Comparison of ENCODE assay signal across 16 cellular contexts in genomic region chr10:78892383-78893191, GRCh38.
A peak's percentile ranks its signal among the peaks of the same experiment; 100 is the strongest.
DNase-seq lines count a peak whose midpoint lies in the region; ATAC-seq and TF ChIP-seq lines count a peak whose summit lies in the region.
"Had no signal": no experiment of that assay in that cellular context is flagged by ENCODE, and none has a peak within 500 bp of the region (broad histone marks: within the 10 kb centered on the region; RNA-seq: fewer than 3 reads in every experiment).

No MANE protein-coding gene starts in this region.

- no peaks in the 10 kb centered on the region for H3K9me3 ChIP-seq in right atrium auricular region
- no peaks in the 10 kb centered on the region for H3K9me3 ChIP-seq in upper lobe of right lung

- no peak for ATAC-seq in left cardiac atrium
- peak; percentile 39 for ATAC-seq in upper lobe of right lung
- ATAC-seq in GM21619 (IDR thresholded peaks at IDR 0.05; ENCODE audit: unreplicated experiment), result no peak
- ATAC-seq: left colon; naive thymus-derived CD4-positive, alpha-beta T cell; sciatic nerve; stimulated activated effector memory CD8-positive, alpha-beta T cell treated with anti-CD3 and anti-CD28 coated beads, Interleukin-12 subunit alpha, Interleukin-12 subunit beta, amount 100 ng/mL, for 72 hours had no signal

- TF ChIP-seq CTCF in right atrium auricular region (IDR thresholded peaks at IDR 0.05) (no peak), fibroblast of the aortic adventitia (IDR thresholded peaks at IDR 0.05; ENCODE audit: insufficient read depth, low read length) (no peak), upper lobe of right lung (IDR thresholded peaks at IDR 0.05) (no peak)

- H3K27me3 ChIP-seq in right atrium auricular region (no peaks in the 10 kb centered on the region), upper lobe of right lung (no peaks in the 10 kb centered on the region)

- H3K4me3 ChIP-seq in right atrium auricular region, result no peak overlapping the region
- no peak overlapping the region for H3K4me3 ChIP-seq in fibroblast of the aortic adventitia (ENCODE audit: low read depth, low read length)
- no peak overlapping the region for H3K4me3 ChIP-seq in upper lobe of right lung

- H3K36me3 ChIP-seq in right atrium auricular region (no peaks in the 10 kb centered on the region), upper lobe of right lung (no peaks in the 10 kb centered on the region)

- H3K27ac ChIP-seq in right atrium auricular region, result no peak overlapping the region
- H3K27ac ChIP-seq in upper lobe of right lung, result no peak overlapping the region

- DNase-seq in right atrium auricular region (ENCODE audit: low spot score) (peak; percentile 21), left cardiac atrium (no peak), MV-4-11 (lab: John Stamatoyannopoulos, UW) (peak; percentile 4), fibroblast of the aortic adventitia (ENCODE audit: low read depth) (peak; percentile 13), upper lobe of right lung (no peak), SIG-M5 treated with dmso at 0.1 percent for 504 hours (lab: John Stamatoyannopoulos, UW; ENCODE audit: unreplicated experiment) (no peak), AML-193 (lab: John Stamatoyannopoulos, UW) (no peak)
- DNase-seq: activated CD4-positive, CD25-positive, alpha-beta regulatory T cell; cerebellar nuclear complex; naive thymus-derived CD4-positive, alpha-beta T cell; NCI-H1694; stimulated activated CD4-positive, alpha-beta T cell treated with anti-CD3 and anti-CD28 coated beads, Interleukin-4, amount 100 ng/mL, for 4 hours had no signal

- H3K4me1 ChIP-seq in right atrium auricular region (no peaks in the 10 kb centered on the region), upper lobe of right lung (no peaks in the 10 kb centered on the region)

- intact Hi-C loops in left cardiac atrium (cut with DNase I), result no loop called here
- intact Hi-C loops in upper lobe of right lung (cut with DNase I), result no loop called here

Comparison
In these comparisons a context has a peak if more than half of its experiments do, and no peak if none do; other contexts are left out.
1. DNase-seq: peak in right atrium auricular region (single experiment), MV-4-11 (single experiment) and fibroblast of the aortic adventitia (single experiment); none in left cardiac atrium (single experiment), upper lobe of right lung (single experiment), SIG-M5 treated with dmso at 0.1 percent for 504 hours (single experiment) and AML-193 (0 of 2).